16 cellular contexts compared by ENCODE assay signal in genomic region chr2:128298846-128299507, GRCh38. TPM values are rescaled to one million over a fixed set of nuclear protein-coding genes. Genes with fewer than 3 reads are reported as not detected.
DNase-seq lines count a peak whose midpoint lies in the region; ATAC-seq and TF ChIP-seq lines count a peak whose summit lies in the region.
"Had no signal": no experiment of that assay in that cellular context is flagged by ENCODE, and none has a peak within 500 bp of the region (broad histone marks: within the 10 kb centered on the region; RNA-seq: fewer than 3 reads in every experiment).

No MANE protein-coding gene starts in this region.

- H3K18ac ChIP-seq in mesenchymal stem cell (ENCODE audit: low read depth in 1 of 2, low read length in 2 of 2), result peak overlapping the region; percentile 41 to 53

- TF ChIP-seq CTCF in RWPE1 (conservative IDR thresholded peaks at IDR 0.05; ENCODE audit: low read depth) (no peak), chondrocyte (IDR thresholded peaks at IDR 0.05) (no peak), psoas muscle (IDR thresholded peaks at IDR 0.05) (no peak), lower leg skin (IDR thresholded peaks at IDR 0.05) (no peak)

- no peak overlapping the region for H4K8ac ChIP-seq in mesenchymal stem cell (ENCODE audit: low read length)

- H3K27me3 ChIP-seq in mesenchymal stem cell (ENCODE audit: control insufficient read depth in 1 of 2, insufficient read depth in 1 of 2, low read length in 2 of 2) (no peaks in the 10 kb centered on the region), psoas muscle (ENCODE audit: insufficient read depth in 3 of 3, low read length in 2 of 3) (no peaks in the 10 kb centered on the region), MG63 (no peaks in the 10 kb centered on the region)

- H3K9me3 ChIP-seq in mesenchymal stem cell (ENCODE audit: control insufficient read depth, low read length) (no peaks in the 10 kb centered on the region), psoas muscle (no peaks in the 10 kb centered on the region), MG63 (no peaks in the 10 kb centered on the region)

- peak overlapping the region in 1 of 2 experiments; percentile 43 for H2BK12ac ChIP-seq in mesenchymal stem cell (ENCODE audit: low read length in 2 of 2)

- H3K14ac ChIP-seq in mesenchymal stem cell (ENCODE audit: low read length in 2 of 2), result peak overlapping the region in 1 of 2 experiments; percentile 38

- POLR2A ChIA-PET in RWPE1 (lab: Yijun Ruan, JAX; ENCODE audit: low non-redundant PET), result no interaction called here

- H3K9me3 Mint-ChIP-seq in chondrocyte (ENCODE audit: low read depth), result no peaks in the 10 kb centered on the region

- H3K27ac Mint-ChIP-seq in chondrocyte (ENCODE audit: unreplicated experiment), result no peak overlapping the region

- no peak for DNase-seq in RWPE1 (ENCODE audit: low spot score)
- DNase-seq in chondrocyte (ENCODE audit: low spot score), result peak; percentile 78
- DNase-seq in mesenchymal stem cell, result no peak
- DNase-seq in psoas muscle, result peak; percentile 4 to 38
- DNase-seq in MG63, result no peak
- no peak for DNase-seq in lower leg skin (ENCODE audit: low spot score in 2 of 2)
- DNase-seq: COR-L47, H7, NCI-H1436 treated with DMSO at 0.1 percent for 48 hours, NCI-H2029 treated with DMSO at 0.1 percent for 48 hours, NCI-H510A, SHP77 treated with DMSO at 0.1 percent for 48 hours had no signal

- H2AK5ac ChIP-seq in mesenchymal stem cell (ENCODE audit: low read length, severe bottlenecking), result no peak overlapping the region

- no peak overlapping the region for H2BK15ac ChIP-seq in mesenchymal stem cell (ENCODE audit: low read depth, poor library complexity, severe bottlenecking)

- no peak for TF ChIP-seq POLR2A in lower leg skin (IDR thresholded peaks at IDR 0.05)

- H3K36me3 Mint-ChIP-seq in chondrocyte (ENCODE audit: low read depth), result no peaks in the 10 kb centered on the region

- no peak overlapping the region for H2BK120ac ChIP-seq in mesenchymal stem cell (ENCODE audit: low read depth, low read length)

- intact Hi-C loops in psoas muscle (cut with DNase I), result no loop called here
- intact Hi-C loops in lower leg skin (cut with DNase I; ENCODE audit: low total_unique reads), result no loop called here

- H3K4me1 ChIP-seq in mesenchymal stem cell (ENCODE audit: control insufficient read depth, insufficient read depth, low read depth, low read length), result peaks cover 28% of the 10 kb centered on the region
- peaks cover 17% of the 10 kb centered on the region for H3K4me1 ChIP-seq in psoas muscle

- H2AFZ ChIP-seq in mesenchymal stem cell (ENCODE audit: low read depth, low read length), result no peak overlapping the region

- no peak overlapping the region for H3K4me3 Mint-ChIP-seq in chondrocyte (ENCODE audit: unreplicated experiment)

- H3K4ac ChIP-seq in mesenchymal stem cell (ENCODE audit: low read depth in 1 of 2, low read length in 2 of 2), result no peak overlapping the region

- CTCF ChIA-PET in RWPE1 (lab: Yijun Ruan, JAX), result no interaction called here

- H3K27me3 Mint-ChIP-seq in chondrocyte (ENCODE audit: low read depth), result no peaks in the 10 kb centered on the region

- peak overlapping the region; percentile 73 for H4K91ac ChIP-seq in mesenchymal stem cell (ENCODE audit: low read length)

- H3K4me1 Mint-ChIP-seq in chondrocyte (ENCODE audit: low read depth), result peaks cover 36% of the 10 kb centered on the region

- H3K4me3 ChIP-seq in mesenchymal stem cell (ENCODE audit: insufficient read depth in 1 of 2, low read depth in 1 of 2, low read length in 2 of 2) (no peak overlapping the region), psoas muscle (no peak overlapping the region), MG63 (no peak overlapping the region), lower leg skin (ENCODE audit: low read depth, poor library complexity, severe bottlenecking) (no peak overlapping the region)
- H3K4me3 ChIP-seq: K562 had no signal

- ATAC-seq in psoas muscle (no peak), GM21381 (IDR thresholded peaks at IDR 0.05; ENCODE audit: unreplicated experiment) (no peak)
- ATAC-seq: K562, SK-N-SH treated with all-trans-retinoic acid at 6 μM for 48 hours had no signal

- H3K27ac ChIP-seq in RWPE1, result peak overlapping the region; percentile 9; the same call in 1 of the 2 replicates
- no peak overlapping the region for H3K27ac ChIP-seq in mesenchymal stem cell (ENCODE audit: low read length, poor library complexity, severe bottlenecking)
- no peak overlapping the region for H3K27ac ChIP-seq in psoas muscle
- H3K27ac ChIP-seq: HL-60 had no signal

- peaks cover 0 to 12% of the 10 kb centered on the region in 2 experiments for H3K36me3 ChIP-seq in mesenchymal stem cell (ENCODE audit: control insufficient read depth in 1 of 2, insufficient read depth in 2 of 2, low read depth in 1 of 2, low read length in 2 of 2)
- no peaks in the 10 kb centered on the region for H3K36me3 ChIP-seq in psoas muscle (ENCODE audit: insufficient read depth in 1 of 2, low read depth in 1 of 2)
- H3K36me3 ChIP-seq in MG63, result no peaks in the 10 kb centered on the region

- peaks cover 33% of the 10 kb centered on the region for H3K79me1 ChIP-seq in mesenchymal stem cell (replicated peaks; ENCODE audit: low read length, poor library complexity, severe bottlenecking)

- no peak overlapping the region for H3K4me2 ChIP-seq in mesenchymal stem cell (ENCODE audit: low read length, poor library complexity, severe bottlenecking)

- H2BK5ac ChIP-seq in mesenchymal stem cell (ENCODE audit: low read depth, low read length, poor library complexity, severe bottlenecking), result no peak overlapping the region

- WGBS in mesenchymal stem cell, result 96% methylated on average over 16 of the region's 16 CpGs
- 88 to 93% (median 91%) methylated on average over 15 to 16 of the region's 16 CpGs for WGBS in psoas muscle, 3 donors
- 85 to 90% methylated on average over 16 of the region's 16 CpGs for WGBS in lower leg skin, 2 donors

- H3K23ac ChIP-seq in mesenchymal stem cell (ENCODE audit: low read length in 2 of 2), result no peak overlapping the region

- H3K9ac ChIP-seq in mesenchymal stem cell (ENCODE audit: low read length), result no peak overlapping the region

RNA-seq across cellular contexts. Expression of gene HS6ST1, which starts 19.7 kb away (rescaled TPM):
- total RNA-seq in chondrocyte (30.0 to 39.2 TPM (median 33.1 TPM) in 3 replicates), psoas muscle (10 to 100 TPM; 29.3 to 68.7 (median 44.6) TPM), lower leg skin (10 to 100 TPM; 50.2 to 88.9 (median 69.3) TPM)
- polyA plus RNA-seq in mesenchymal stem cell (2013, experiment 1 of 2), result 37.7 TPM
- polyA plus RNA-seq in mesenchymal stem cell (2013, experiment 2 of 2), result 37.3 TPM
- 10 to 100 TPM; 13.6 to 90.9 (median 20.0) TPM for polyA plus RNA-seq in psoas muscle
- 16.9 and 32.5 TPM in 2 replicates for total RNA-seq in MG63 (2014; rRNA removed; shearing (Covaris generic); ENCODE audit: low replicate concordance)

Comparison
In these comparisons a context has a peak if more than half of its experiments do, and no peak if none do; other contexts are left out.
1. DNase-seq: peak in chondrocyte (single experiment) and psoas muscle (2 of 2); none in RWPE1 (single experiment), mesenchymal stem cell (single experiment), MG63 (single experiment) and lower leg skin (0 of 2).